ENCODE assay signal across 8 cellular contexts in the genomic region with DNA sequence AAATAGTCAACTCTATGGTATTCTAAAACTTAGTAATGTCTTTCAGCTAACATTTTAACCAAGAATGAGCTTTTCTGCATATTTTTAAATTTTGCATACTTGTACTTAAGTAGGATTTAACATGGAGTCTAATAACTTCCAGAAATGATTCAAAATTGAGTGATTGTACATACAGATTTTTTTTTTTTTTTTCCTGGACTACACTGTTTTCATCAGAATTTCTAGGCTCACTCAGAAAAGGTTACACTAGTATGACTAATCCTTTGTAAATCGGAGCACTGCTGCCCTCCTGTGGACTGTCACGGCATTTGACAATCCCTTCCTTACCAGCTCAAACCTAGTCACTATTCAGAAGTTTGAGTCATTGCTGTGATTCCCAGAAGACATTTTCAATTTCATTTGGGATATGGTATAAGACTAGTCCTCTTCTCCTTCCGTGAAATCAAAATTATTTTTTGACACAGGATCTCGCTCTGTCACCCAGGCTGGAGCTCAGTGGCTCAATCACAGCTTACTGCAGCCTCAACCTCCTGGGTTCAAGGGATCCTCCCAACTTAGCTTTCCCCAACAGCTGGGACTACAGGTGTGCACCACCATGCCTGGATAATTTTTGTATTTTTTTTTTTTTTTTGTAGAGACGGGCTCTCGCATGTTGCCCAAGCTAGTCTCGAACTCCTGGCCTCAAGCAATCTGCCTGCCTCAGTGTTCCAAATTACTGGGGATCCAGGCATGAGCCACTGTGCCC. TPM values are rescaled to one million over a fixed set of nuclear protein-coding genes. Genes with fewer than 3 reads are reported as not detected.
DNase-seq lines count a peak whose midpoint lies in the region; ATAC-seq and TF ChIP-seq lines count a peak whose summit lies in the region.

No MANE protein-coding gene starts in this region.

- no peak overlapping the region for H2AK5ac ChIP-seq in mesenchymal stem cell (ENCODE audit: low read length, severe bottlenecking)

- no peak overlapping the region for H4K91ac ChIP-seq in mesenchymal stem cell (ENCODE audit: low read length)

- H3K4me3 ChIP-seq in mesenchymal stem cell (ENCODE audit: insufficient read depth in 1 of 2, low read depth in 1 of 2, low read length in 2 of 2): no peak overlapping the region

- TF ChIP-seq CTCF in activated CD8-positive, alpha-beta T cell treated with anti-CD3 and anti-CD28 coated beads for 36 hours (IDR thresholded peaks at IDR 0.05): peak; percentile 76

- H3K9me3 Mint-ChIP-seq in activated CD8-positive, alpha-beta T cell treated with anti-CD3 and anti-CD28 coated beads for 36 hours: no peaks in the 10 kb centered on the region
- no peaks in the 10 kb centered on the region for H3K9me3 Mint-ChIP-seq in effector memory CD8-positive, alpha-beta T cell

- H3K23ac ChIP-seq in mesenchymal stem cell (ENCODE audit: low read length in 2 of 2): no peak overlapping the region

- H3K9me3 ChIP-seq in mesenchymal stem cell (ENCODE audit: control insufficient read depth, low read length): no peaks in the 10 kb centered on the region

- H3K4me2 ChIP-seq in mesenchymal stem cell (ENCODE audit: low read length, poor library complexity, severe bottlenecking): no peak overlapping the region

- no peak overlapping the region for H3K18ac ChIP-seq in mesenchymal stem cell (ENCODE audit: low read depth in 1 of 2, low read length in 2 of 2)

- WGBS in mesenchymal stem cell: 76% methylated on average over 6 of the region's 7 CpGs

- no peak overlapping the region for H2BK15ac ChIP-seq in mesenchymal stem cell (ENCODE audit: low read depth, poor library complexity, severe bottlenecking)

- intact Hi-C loops in activated CD8-positive, alpha-beta T cell treated with anti-CD3 and anti-CD28 coated beads for 36 hours (cut with micrococcal nuclease): no loop called here

- H3K4me1 ChIP-seq in mesenchymal stem cell (ENCODE audit: control insufficient read depth, insufficient read depth, low read depth, low read length): peaks cover 5% of the 10 kb centered on the region

- no peak overlapping the region for H2AFZ ChIP-seq in mesenchymal stem cell (ENCODE audit: low read depth, low read length)

- peaks cover 3 to 64% of the 10 kb centered on the region in 2 experiments for H3K36me3 ChIP-seq in mesenchymal stem cell (ENCODE audit: control insufficient read depth in 1 of 2, insufficient read depth in 2 of 2, low read depth in 1 of 2, low read length in 2 of 2)

- H3K27me3 Mint-ChIP-seq in activated CD8-positive, alpha-beta T cell treated with anti-CD3 and anti-CD28 coated beads for 36 hours: no peaks in the 10 kb centered on the region
- H3K27me3 Mint-ChIP-seq in effector memory CD8-positive, alpha-beta T cell: no peaks in the 10 kb centered on the region

- no peak overlapping the region for H3K4ac ChIP-seq in mesenchymal stem cell (ENCODE audit: low read depth in 1 of 2, low read length in 2 of 2)

- no peak overlapping the region for H2BK12ac ChIP-seq in mesenchymal stem cell (ENCODE audit: low read length in 2 of 2)

- H3K79me1 ChIP-seq in mesenchymal stem cell (replicated peaks; ENCODE audit: low read length, poor library complexity, severe bottlenecking): peaks cover 6% of the 10 kb centered on the region

- H3K27me3 ChIP-seq in mesenchymal stem cell (ENCODE audit: control insufficient read depth in 1 of 2, insufficient read depth in 1 of 2, low read length in 2 of 2): no peaks in the 10 kb centered on the region

- H2BK120ac ChIP-seq in mesenchymal stem cell (ENCODE audit: low read depth, low read length): no peak overlapping the region

- DNase-seq in AG08396 (ENCODE audit: low spot score) (peak; percentile 71), NCI-H82 (lab: John Stamatoyannopoulos, UW) (peak; percentile 87), mesenchymal stem cell (peak; percentile 90)
- peak; percentile 92 for DNase-seq in activated CD8-positive, alpha-beta T cell treated with anti-CD3 and anti-CD28 coated beads for 36 hours
- peak; percentile 61 to 73 (median 68) for DNase-seq in effector memory CD8-positive, alpha-beta T cell
- DNase-seq in stimulated activated CD8-positive, alpha-beta memory T cell treated with anti-CD3 and anti-CD28 coated beads, Interleukin-2, amount 100 ng/mL, for 1 hour (ENCODE audit: low read depth in 2 of 2): peak; percentile 53 to 57

- no peak overlapping the region for H3K27ac ChIP-seq in mesenchymal stem cell (ENCODE audit: low read length, poor library complexity, severe bottlenecking)

- POLR2A ChIA-PET in activated CD8-positive, alpha-beta T cell treated with anti-CD3 and anti-CD28 coated beads for 36 hours (lab: Charles Lee): interaction anchor here (0.9 to 2.8 kb wide), 2 partner anchors 15 to 166 kb away, joined by 3 to 6 read pairs; no protein-coding TSS in a partner anchor

- H3K4me3 Mint-ChIP-seq in activated CD8-positive, alpha-beta T cell treated with anti-CD3 and anti-CD28 coated beads for 36 hours: no peak overlapping the region
- H3K4me3 Mint-ChIP-seq in effector memory CD8-positive, alpha-beta T cell: no peak overlapping the region

- peaks cover 36% of the 10 kb centered on the region for H3K4me1 Mint-ChIP-seq in activated CD8-positive, alpha-beta T cell treated with anti-CD3 and anti-CD28 coated beads for 36 hours (ENCODE audit: low read depth)
- H3K4me1 Mint-ChIP-seq in effector memory CD8-positive, alpha-beta T cell (ENCODE audit: low read depth in 2 of 2): peaks cover 39 to 46% of the 10 kb centered on the region in 2 donors

- H3K36me3 Mint-ChIP-seq in activated CD8-positive, alpha-beta T cell treated with anti-CD3 and anti-CD28 coated beads for 36 hours (ENCODE audit: low read depth): peaks cover 10% of the 10 kb centered on the region
- peaks cover 35% of the 10 kb centered on the region for H3K36me3 Mint-ChIP-seq in effector memory CD8-positive, alpha-beta T cell (ENCODE audit: insufficient read depth)

- H4K8ac ChIP-seq in mesenchymal stem cell (ENCODE audit: low read length): no peak overlapping the region

- no peak overlapping the region for H2BK5ac ChIP-seq in mesenchymal stem cell (ENCODE audit: low read depth, low read length, poor library complexity, severe bottlenecking)

- peak overlapping the region; percentile 45 for H3K9ac ChIP-seq in mesenchymal stem cell (ENCODE audit: low read length)

- no peak overlapping the region for H3K14ac ChIP-seq in mesenchymal stem cell (ENCODE audit: low read length in 2 of 2)

- CTCF ChIA-PET in activated CD8-positive, alpha-beta T cell treated with anti-CD3 and anti-CD28 coated beads for 36 hours (lab: Charles Lee): interaction anchor here (0.6 to 5.4 kb wide), 52 partner anchors 9 to 1201 kb away, joined by 3 to 45 read pairs (median 4); a partner anchor contains a TSS

- ATAC-seq in GM18907 (IDR thresholded peaks at IDR 0.05; ENCODE audit: unreplicated experiment) (peak; percentile 67), HG03442 (IDR thresholded peaks at IDR 0.05; ENCODE audit: unreplicated experiment) (peak; percentile 74)
- ATAC-seq in activated CD8-positive, alpha-beta T cell treated with anti-CD3 and anti-CD28 coated beads for 36 hours: peak; percentile 91
- ATAC-seq in effector memory CD8-positive, alpha-beta T cell (replicated peaks): peak; percentile 75

- H3K27ac Mint-ChIP-seq in activated CD8-positive, alpha-beta T cell treated with anti-CD3 and anti-CD28 coated beads for 36 hours: peak overlapping the region; percentile 11
- peak overlapping the region in 1 of 2 donors; percentile 58 for H3K27ac Mint-ChIP-seq in effector memory CD8-positive, alpha-beta T cell

RNA-seq across cellular contexts. Expression of a gene that starts 45.5 kb away (rescaled TPM):
- total RNA-seq in activated CD8-positive, alpha-beta T cell treated with anti-CD3 and anti-CD28 coated beads for 36 hours: 10 to 100 TPM; 77.7 to 84.3 TPM
- 185 TPM for polyA plus RNA-seq in mesenchymal stem cell (2013, experiment 1 of 2)
- polyA plus RNA-seq in mesenchymal stem cell (2013, experiment 2 of 2): 192 TPM
